In the genomic region with DNA sequence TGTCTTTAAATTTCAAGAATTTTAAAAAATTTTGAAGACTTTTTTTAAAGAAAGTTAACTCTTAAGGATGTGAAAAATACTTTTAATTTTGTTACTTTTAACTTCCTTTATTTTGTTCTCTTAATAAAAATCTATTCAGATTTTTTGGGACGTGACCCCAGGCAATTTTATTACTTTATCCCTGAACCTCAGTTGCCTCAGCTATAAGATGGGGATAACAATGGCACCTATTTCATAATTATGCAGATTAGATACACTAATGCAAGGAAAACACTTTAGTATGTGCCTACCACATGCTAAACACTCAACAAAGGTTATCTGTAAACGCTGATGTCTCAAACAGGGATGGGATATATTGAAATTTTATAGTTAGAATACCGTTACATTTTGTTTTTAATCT, we compare ENCODE assay signal across 23 cellular contexts. TPM values are rescaled to one million over a fixed set of nuclear protein-coding genes. Genes with fewer than 3 reads are reported as not detected.
DNase-seq lines count a peak whose midpoint lies in the region; FAIRE-seq and TF ChIP-seq lines count a peak whose summit lies in the region.
"Had no signal": no experiment of that assay in that cellular context is flagged by ENCODE, and none has a peak within 500 bp of the region (broad histone marks: within the 10 kb centered on the region; RNA-seq: fewer than 3 reads in every experiment).

No MANE protein-coding gene starts in this region.

- intact Hi-C loops in PC-9 (cut with micrococcal nuclease; ENCODE audit: unreplicated experiment) (no loop called here), mammary epithelial cell (cut with micrococcal nuclease) (loop anchor here (2.0 kb wide), 1 partner anchor 64 kb away; a partner anchor contains a TSS)

- in situ Hi-C loops in mammary epithelial cell (cut with MboI; ENCODE audit: low sequenced_read_pairs in 2 of 2), result no loop called here

- H3K9ac ChIP-seq in mammary epithelial cell (ENCODE audit: insufficient read depth, low read length), result no peak overlapping the region

- BruUV-seq in PC-9 (replicated peaks; lab: Mats Ljungman, UMichigan) (TSS peak; percentile 68), mammary epithelial cell (replicated peaks; lab: Mats Ljungman, UMichigan) (no TSS peak)

- H3K27me3 Mint-ChIP-seq in activated CD4-positive, alpha-beta memory T cell treated with anti-CD3 and anti-CD28 coated beads, Interleukin-2, amount 10 ng/mL, durations not matched to agents 7 days and 5 days, result no peaks in the 10 kb centered on the region

- FAIRE-seq in frontal cortex (lab: Jason Lieb, UNC), result peak; percentile 96
- FAIRE-seq: GM12878 had no signal

- dilution Hi-C loops in mammary epithelial cell (cut with HindIII; ENCODE audit: low sequenced_read_pairs), result no loop called here

- WGBS in mammary epithelial cell (ENCODE audit: low coverage, missing lambda C conversion rate), result 77% methylated on average over 3 of the region's 3 CpGs

- peaks cover 28% of the 10 kb centered on the region for H3F3A ChIP-seq in PC-9 (ENCODE audit: insufficient read depth, low read depth)

- H3K9me3 ChIP-seq in PC-9 (ENCODE audit: insufficient read depth, low read depth) (peaks cover 5% of the 10 kb centered on the region; the same call in 1 of the 2 replicates), mammary epithelial cell (replicated peaks; ENCODE audit: insufficient read depth, low read length) (no peaks in the 10 kb centered on the region)

- H3K4me1 ChIP-seq in PC-9 (replicated peaks; ENCODE audit: insufficient read depth) (peaks cover 54% of the 10 kb centered on the region), mammary epithelial cell (ENCODE audit: insufficient read depth, low read length) (peaks cover 4% of the 10 kb centered on the region)

- H3K4me2 ChIP-seq in PC-9, result peak overlapping the region; percentile 55
- no peak overlapping the region for H3K4me2 ChIP-seq in mammary epithelial cell (ENCODE audit: insufficient read depth, low read depth, low read length)

- H3K27ac ChIP-seq in PC-9 (peak overlapping the region; percentile 99), mammary epithelial cell (ENCODE audit: insufficient read depth, low read depth, low read length) (peak overlapping the region; percentile 84)
- H3K27ac ChIP-seq: SK-N-MC had no signal

- H3K4me3 ChIP-seq in PC-9, result no peak overlapping the region
- no peak overlapping the region for H3K4me3 ChIP-seq in mammary epithelial cell (replicated peaks in 1 of 3; ENCODE audit: insufficient read depth in 1 of 3, low read depth in 2 of 3, low read length in 3 of 3)
- H3K4me3 ChIP-seq: GM12878, MG63, SK-N-MC had no signal

- CTCF ChIA-PET in PC-9 (lab: Charles Lee), result no interaction called here
- CTCF ChIA-PET in mammary epithelial cell (lab: Charles Lee; ENCODE audit: low non-redundant PET), result no interaction called here
- CTCF ChIA-PET in activated CD4-positive, alpha-beta memory T cell treated with anti-CD3 and anti-CD28 coated beads, Interleukin-2, amount 10 ng/mL, durations not matched to agents 7 days and 5 days (lab: Charles Lee), result no interaction called here

- H4K20me1 ChIP-seq in PC-9 (ENCODE audit: insufficient read depth) (no peaks in the 10 kb centered on the region), mammary epithelial cell (ENCODE audit: insufficient read depth, low read length) (no peaks in the 10 kb centered on the region)

- POLR2A ChIA-PET in PC-9 (lab: Charles Lee; ENCODE audit: unreplicated experiment), result no interaction called here
- POLR2A ChIA-PET in activated CD4-positive, alpha-beta memory T cell treated with anti-CD3 and anti-CD28 coated beads, Interleukin-2, amount 10 ng/mL, durations not matched to agents 7 days and 5 days (lab: Charles Lee), result no interaction called here

- H3K27ac Mint-ChIP-seq in activated CD4-positive, alpha-beta memory T cell treated with anti-CD3 and anti-CD28 coated beads, Interleukin-2, amount 10 ng/mL, durations not matched to agents 7 days and 5 days, result no peak overlapping the region
- H3K27ac Mint-ChIP-seq: CD8-positive, alpha-beta T cell; H9 had no signal

- no peaks in the 10 kb centered on the region for H3K36me3 Mint-ChIP-seq in activated CD4-positive, alpha-beta memory T cell treated with anti-CD3 and anti-CD28 coated beads, Interleukin-2, amount 10 ng/mL, durations not matched to agents 7 days and 5 days (ENCODE audit: low read depth)
- H3K36me3 Mint-ChIP-seq: CD8-positive, alpha-beta T cell had no signal

- H2AFZ ChIP-seq in PC-9 (no peak overlapping the region), mammary epithelial cell (ENCODE audit: low read depth, low read length) (no peak overlapping the region)

- TF ChIP-seq CTCF in PC-9 (conservative IDR thresholded peaks at IDR 0.05) (no peak), mammary epithelial cell (conservative IDR thresholded peaks at IDR 0.05 in 1 of 2, IDR thresholded peaks at IDR 0.05 in 1 of 2; ENCODE audit: extremely low read depth in 1 of 2, insufficient read depth in 1 of 2, low read depth in 1 of 2, low read length in 2 of 2) (no peak)

- H3K79me2 ChIP-seq in PC-9 (ENCODE audit: low read depth) (no peaks in the 10 kb centered on the region), mammary epithelial cell (ENCODE audit: insufficient read depth, low read length) (no peaks in the 10 kb centered on the region)

- DNase-seq in PC-9, result no peak
- no peak for DNase-seq in mammary epithelial cell
- DNase-seq in frontal cortex (ENCODE audit: low spot score in 2 of 2), result no peak
- DNase-seq in stimulated activated CD4-positive, alpha-beta T cell treated with anti-CD3 and anti-CD28 coated beads, Interleukin-4, amount 100 ng/mL, for 1 hour, result no peak
- DNase-seq in NCI-H128 (lab: John Stamatoyannopoulos, UW; ENCODE audit: unreplicated experiment), result no peak
- no peak for DNase-seq in ureter (ENCODE audit: low spot score)
- DNase-seq in activated CD4-positive, alpha-beta memory T cell treated with anti-CD3 and anti-CD28 coated beads, Interleukin-2, amount 10 ng/mL, durations not matched to agents 7 days and 5 days, result no peak
- DNase-seq: C1 segment of cervical spinal cord; CD8-positive, alpha-beta T cell; DND-41; H9; Kasumi-1; NCI-H1048; NCI-H1436; NCI-H2029; NCI-H345; NCI-H524; NCI-H774; SHP77 had no signal

- H3K36me3 ChIP-seq in PC-9 (ENCODE audit: low read depth) (no peaks in the 10 kb centered on the region), mammary epithelial cell (ENCODE audit: insufficient read depth, low read length) (no peaks in the 10 kb centered on the region)
- H3K36me3 ChIP-seq: MG63 had no signal

- H3K4me1 Mint-ChIP-seq in activated CD4-positive, alpha-beta memory T cell treated with anti-CD3 and anti-CD28 coated beads, Interleukin-2, amount 10 ng/mL, durations not matched to agents 7 days and 5 days, result no peaks in the 10 kb centered on the region

- H3K9me3 Mint-ChIP-seq in activated CD4-positive, alpha-beta memory T cell treated with anti-CD3 and anti-CD28 coated beads, Interleukin-2, amount 10 ng/mL, durations not matched to agents 7 days and 5 days, result no peaks in the 10 kb centered on the region
- H3K9me3 Mint-ChIP-seq: CD8-positive, alpha-beta T cell; H9 had no signal

- H3K4me3 Mint-ChIP-seq in activated CD4-positive, alpha-beta memory T cell treated with anti-CD3 and anti-CD28 coated beads, Interleukin-2, amount 10 ng/mL, durations not matched to agents 7 days and 5 days, result no peak overlapping the region
- H3K4me3 Mint-ChIP-seq: CD8-positive, alpha-beta T cell; H9 had no signal

- H3K27me3 ChIP-seq in PC-9 (ENCODE audit: insufficient read depth, low read depth), result no peaks in the 10 kb centered on the region
- H3K27me3 ChIP-seq in mammary epithelial cell (ENCODE audit: insufficient read depth, low read length), result no peaks in the 10 kb centered on the region
- H3K27me3 ChIP-seq: MG63 had no signal

- no peaks in the 10 kb centered on the region for H3K9me2 ChIP-seq in PC-9 (ENCODE audit: insufficient read depth)

RNA-seq across cellular contexts. Expression of a gene that starts 1.5 kb away (rescaled TPM):
- total RNA-seq in PC-9 (2021) (not detected in 2 replicates), mammary epithelial cell (not detected), frontal cortex (not detected), ureter (not detected)
- polyA plus RNA-seq in mammary epithelial cell, result not detected
- polyA minus RNA-seq in mammary epithelial cell, result not detected
- total RNA-seq in activated CD4-positive, alpha-beta memory T cell treated with anti-CD3 and anti-CD28 coated beads, Interleukin-2, amount 10 ng/mL, durations not matched to agents 7 days and 5 days, result not detected
- total RNA-seq: CD8-positive, alpha-beta T cell; GM12878; H9; HFFc6 had no signal
- polyA plus RNA-seq: GM12878 had no signal

RNA-seq across cellular contexts. Expression of a gene that starts 10.1 kb away (rescaled TPM):
- total RNA-seq in PC-9 (2021) (not detected in 2 replicates), mammary epithelial cell (not detected), frontal cortex (not detected), ureter (not detected)
- polyA plus RNA-seq in mammary epithelial cell, result not detected
- polyA minus RNA-seq in mammary epithelial cell, result not detected
- total RNA-seq in activated CD4-positive, alpha-beta memory T cell treated with anti-CD3 and anti-CD28 coated beads, Interleukin-2, amount 10 ng/mL, durations not matched to agents 7 days and 5 days, result not detected
- total RNA-seq: CD8-positive, alpha-beta T cell; GM12878; H9 had no signal
